ENCODE assay signal across 7 cellular contexts in the genomic region with DNA sequence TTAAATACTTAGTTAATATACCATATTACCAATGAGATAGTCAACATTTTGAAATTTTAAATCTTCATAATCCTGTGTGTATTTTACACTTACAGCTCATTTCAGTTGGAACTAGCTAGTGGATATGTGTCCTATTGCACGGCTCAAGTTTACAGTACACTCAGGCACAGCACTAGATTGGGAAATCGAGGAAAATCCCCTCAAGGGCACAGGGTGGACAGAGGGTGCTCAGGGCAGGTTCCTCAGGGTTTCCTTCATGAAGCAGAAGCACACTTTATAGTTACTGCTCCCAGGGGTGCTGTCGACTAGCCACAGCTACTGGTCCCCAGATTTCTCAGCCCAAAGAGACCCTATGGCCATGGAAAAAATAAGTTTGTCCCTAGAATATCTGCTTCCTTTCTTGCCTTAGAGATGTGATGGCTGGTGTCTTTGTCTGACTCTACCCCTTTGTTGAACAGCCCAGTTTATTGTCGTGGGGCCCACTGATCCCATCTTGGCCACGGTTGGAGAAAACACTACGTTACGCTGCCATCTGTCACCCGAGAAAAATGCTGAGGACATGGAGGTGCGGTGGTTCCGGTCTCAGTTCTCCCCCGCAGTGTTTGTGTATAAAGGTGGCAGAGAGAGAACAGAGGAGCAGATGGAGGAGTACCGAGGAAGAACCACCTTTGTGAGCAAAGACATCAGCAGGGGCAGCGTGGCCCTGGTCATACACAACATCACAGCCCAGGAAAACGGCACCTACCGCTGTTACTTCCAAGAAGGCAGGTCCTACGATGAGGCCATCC. TPM values are rescaled to one million over a fixed set of nuclear protein-coding genes. Genes with fewer than 3 reads are reported as not detected.
DNase-seq lines count a peak whose midpoint lies in the region; ATAC-seq and TF ChIP-seq lines count a peak whose summit lies in the region.
"Had no signal": no experiment of that assay in that cellular context is flagged by ENCODE, and none has a peak within 500 bp of the region (broad histone marks: within the 10 kb centered on the region; RNA-seq: fewer than 3 reads in every experiment).

No MANE protein-coding gene starts in this region.

- no peak for DNase-seq in heart left ventricle
- no peak for DNase-seq in cardiac septum (ENCODE audit: low spot score)
- DNase-seq in fibroblast of the aortic adventitia (ENCODE audit: low read depth): peak; percentile 14
- DNase-seq in upper lobe of left lung: no peak
- DNase-seq in tibial nerve (ENCODE audit: low spot score in 2 of 2): no peak
- DNase-seq: cortex of kidney had no signal

- TF ChIP-seq POLR2A in heart left ventricle (IDR thresholded peaks at IDR 0.05) (no peak), upper lobe of left lung (IDR thresholded peaks at IDR 0.05) (no peak), tibial nerve (IDR thresholded peaks at IDR 0.05) (no peak)

- WGBS in heart left ventricle, 4 donors: 78 to 87% (median 84%) methylated on average over 16 of the region's 16 CpGs
- WGBS in upper lobe of left lung, 2 donors: 80 to 85% methylated on average over 15 to 16 of the region's 16 CpGs
- WGBS in tibial nerve, 2 donors: 77 to 79% methylated on average over 16 of the region's 16 CpGs

- TF ChIP-seq CTCF in heart left ventricle (IDR thresholded peaks at IDR 0.05) (no peak), fibroblast of the aortic adventitia (IDR thresholded peaks at IDR 0.05; ENCODE audit: insufficient read depth, low read length) (no peak), upper lobe of left lung (IDR thresholded peaks at IDR 0.05) (no peak), tibial nerve (IDR thresholded peaks at IDR 0.05) (no peak)

- intact Hi-C loops in heart left ventricle (cut with DNase I): loop anchor here in 3 of 10 donors (5.0 to 10.0 kb wide), 3 partner anchors 37 to 63 kb away; a partner anchor contains a TSS
- intact Hi-C loops in cardiac septum (cut with DNase I): no loop called here

- no peak for TF ChIP-seq EP300 in upper lobe of left lung (IDR thresholded peaks at IDR 0.05)
- TF ChIP-seq EP300 in tibial nerve (IDR thresholded peaks at IDR 0.05): no peak

- ATAC-seq in heart left ventricle (no peak), upper lobe of left lung (ENCODE audit: low FRiP score in 2 of 2) (no peak), HG02571 (IDR thresholded peaks at IDR 0.05; ENCODE audit: unreplicated experiment) (no peak)

- H3K27me3 ChIP-seq in heart left ventricle: no peaks in the 10 kb centered on the region
- H3K27me3 ChIP-seq in upper lobe of left lung: no peaks in the 10 kb centered on the region
- no peaks in the 10 kb centered on the region for H3K27me3 ChIP-seq in tibial nerve

- H3K4me3 ChIP-seq in heart left ventricle (peak overlapping the region in 11 of 12 donors; percentile 59 to 91 (median 88)), fibroblast of the aortic adventitia (ENCODE audit: low read depth, low read length) (peak overlapping the region; percentile 54), upper lobe of left lung (peak overlapping the region in 3 of 4 donors; percentile 63 to 78 (median 66)), tibial nerve (peak overlapping the region in 2 of 4 donors; percentile 85 to 91)

- H3K36me3 ChIP-seq in heart left ventricle (peaks cover 0 to 51% (median 46%) of the 10 kb centered on the region in 9 donors), upper lobe of left lung (peaks cover 16 to 43% (median 35%) of the 10 kb centered on the region in 4 donors), tibial nerve (peaks cover 0 to 37% (median 8%) of the 10 kb centered on the region in 3 donors)

- peaks cover 0 to 75% (median 37%) of the 10 kb centered on the region in 12 donors for H3K4me1 ChIP-seq in heart left ventricle
- H3K4me1 ChIP-seq in upper lobe of left lung: peaks cover 38 to 53% (median 47%) of the 10 kb centered on the region in 4 donors
- H3K4me1 ChIP-seq in tibial nerve: peaks cover 0 to 49% (median 28%) of the 10 kb centered on the region in 4 donors

- H3K9me3 ChIP-seq in heart left ventricle (no peaks in the 10 kb centered on the region), upper lobe of left lung (no peaks in the 10 kb centered on the region), tibial nerve (no peaks in the 10 kb centered on the region)

- no peak overlapping the region for H3K27ac ChIP-seq in heart left ventricle
- H3K27ac ChIP-seq in upper lobe of left lung: peak overlapping the region in 1 of 4 donors; percentile 97
- H3K27ac ChIP-seq in tibial nerve: no peak overlapping the region

RNA-seq across cellular contexts. Expression of a gene that starts 1.5 kb away (rescaled TPM):
- total RNA-seq in heart left ventricle (10 to 100 TPM in 7 of 9 donors, 1 to 10 TPM in 2; 9.2 to 26.2 (median 14.8) TPM), cardiac septum (15.7 TPM), fibroblast of the aortic adventitia (ENCODE audit: low replicate concordance) (11.7 and 17.9 TPM in 2 replicates), upper lobe of left lung (10 to 100 TPM; 17.2 to 34.6 (median 21.2) TPM), tibial nerve (10 to 100 TPM; 15.7 to 29.0 (median 17.1) TPM)
- 10 to 100 TPM in 1 of 2 donors, 1 to 10 TPM in 1; 6.6 to 26.7 TPM for polyA plus RNA-seq in heart left ventricle

RNA-seq across cellular contexts. Expression of a gene that starts 18.9 kb away (rescaled TPM):
- total RNA-seq in heart left ventricle (10 to 100 TPM in 2 of 9 donors, 1 to 10 TPM in 7; 4.8 to 31.2 (median 7.9) TPM), cardiac septum (8.5 TPM), fibroblast of the aortic adventitia (ENCODE audit: low replicate concordance) (17.7 and 20.5 TPM in 2 replicates), upper lobe of left lung (10 to 100 TPM; 18.7 to 51.3 (median 38.0) TPM), tibial nerve (10 to 100 TPM in 3 of 4 donors, 1 to 10 TPM in 1; 9.4 to 27.8 (median 14.0) TPM)
- 1 to 10 TPM; 5.9 to 7.7 TPM for polyA plus RNA-seq in heart left ventricle

RNA-seq across cellular contexts. Expression of a gene that starts 40.9 kb away (rescaled TPM):
- total RNA-seq in heart left ventricle (not detected), cardiac septum (not detected), fibroblast of the aortic adventitia (ENCODE audit: low replicate concordance) (not detected in 2 replicates), upper lobe of left lung (not detected), tibial nerve (not detected)
- polyA plus RNA-seq in heart left ventricle: not detected

RNA-seq across cellular contexts. Expression of a gene that starts 57.1 kb away (rescaled TPM):
- total RNA-seq in heart left ventricle: 10 to 100 TPM in 3 of 9 donors, 1 to 10 TPM in 6; 3.1 to 47.6 (median 9.1) TPM
- polyA plus RNA-seq in heart left ventricle: 1 to 10 TPM; 5.1 to 5.2 TPM
- 7.4 TPM for total RNA-seq in cardiac septum
- total RNA-seq in fibroblast of the aortic adventitia (ENCODE audit: low replicate concordance): 24.0 and 83.6 TPM in 2 replicates
- total RNA-seq in upper lobe of left lung: 10 to 100 TPM; 24.9 to 55.8 (median 34.6) TPM
- total RNA-seq in tibial nerve: 10 to 100 TPM; 12.3 to 29.3 (median 16.6) TPM
